8 cellular contexts compared by ENCODE assay signal in genomic region chr1:38009088-38009840, GRCh38. TPM values are rescaled to one million over a fixed set of nuclear protein-coding genes. Genes with fewer than 3 reads are reported as not detected.
A peak's percentile ranks its signal among the peaks of the same experiment; 100 is the strongest.
DNase-seq lines count a peak whose midpoint lies in the region; ATAC-seq and TF ChIP-seq lines count a peak whose summit lies in the region.

No MANE protein-coding gene starts in this region.

- intact Hi-C loops in breast epithelium (cut with DNase I; ENCODE audit: low total_unique reads) (no loop called here), psoas muscle (cut with DNase I) (no loop called here), dorsolateral prefrontal cortex (cut with DNase I) (no loop called here)

- TF ChIP-seq CTCF in breast epithelium (IDR thresholded peaks at IDR 0.05) (no peak), psoas muscle (IDR thresholded peaks at IDR 0.05) (no peak), dorsolateral prefrontal cortex (IDR thresholded peaks at IDR 0.05 in 54 of 56, conservative IDR thresholded peaks at IDR 0.05 in 2 of 56; ENCODE audit: low read depth in 1 of 56, partially characterized antibody in 56 of 56) (no peak)

- no peaks in the 10 kb centered on the region for H3K9me3 ChIP-seq in breast epithelium
- H3K9me3 ChIP-seq in psoas muscle = no peaks in the 10 kb centered on the region

- H3K4me1 ChIP-seq in breast epithelium = peaks cover 3 to 7% of the 10 kb centered on the region in 2 donors
- peaks cover 61% of the 10 kb centered on the region for H3K4me1 ChIP-seq in psoas muscle

- no peak for TF ChIP-seq POLR2A in breast epithelium (IDR thresholded peaks at IDR 0.05)

- DNase-seq in H7 (peak; percentile 41), SIG-M5 treated with dmso at 0.1 percent for 504 hours (lab: John Stamatoyannopoulos, UW; ENCODE audit: unreplicated experiment) (peak; percentile 91), breast epithelium (ENCODE audit: low spot score in 2 of 2) (no peak), psoas muscle (peak; percentile 67 to 88), dorsolateral prefrontal cortex (no peak), RPMI8226 (no peak), NCI-H2029 (lab: John Stamatoyannopoulos, UW) (no peak)

- ATAC-seq in psoas muscle (peak; percentile 39 to 62 (median 53)), GM18873 (IDR thresholded peaks at IDR 0.05; ENCODE audit: low FRiP score, unreplicated experiment) (no peak)

- peak overlapping the region; percentile 59 to 71 for H3K27ac ChIP-seq in breast epithelium
- peak overlapping the region; percentile 98 for H3K27ac ChIP-seq in psoas muscle
- H3K27ac ChIP-seq in dorsolateral prefrontal cortex = peak overlapping the region in 16 of 59 donors; percentile 6 to 63 (median 34)

- H3K4me3 ChIP-seq in H7 (ENCODE audit: insufficient read depth, low read depth, low read length) (no peak overlapping the region), breast epithelium (no peak overlapping the region), psoas muscle (peak overlapping the region; percentile 29), dorsolateral prefrontal cortex (no peak overlapping the region)

- H3K27me3 ChIP-seq in H7 (ENCODE audit: control insufficient read depth, insufficient read depth, low read length) (no peaks in the 10 kb centered on the region), breast epithelium (no peaks in the 10 kb centered on the region), psoas muscle (ENCODE audit: insufficient read depth in 3 of 3, low read length in 2 of 3) (no peaks in the 10 kb centered on the region), dorsolateral prefrontal cortex (peaks cover 0 to 11% (median 0%) of the 10 kb centered on the region in 45 donors)

- H3K36me3 ChIP-seq in H7 (replicated peaks; ENCODE audit: control insufficient read depth, insufficient read depth, low read length) = no peaks in the 10 kb centered on the region
- no peaks in the 10 kb centered on the region for H3K36me3 ChIP-seq in breast epithelium
- peaks cover 0 to 3% of the 10 kb centered on the region in 2 donors for H3K36me3 ChIP-seq in psoas muscle (ENCODE audit: insufficient read depth in 1 of 2, low read depth in 1 of 2)

- WGBS in psoas muscle, 3 donors = 36 to 56% (median 41%) methylated on average over 8 of the region's 8 CpGs

RNA-seq across cellular contexts. Expression of gene UTP11, which starts 3.3 kb away (rescaled TPM):
- total RNA-seq in H7 (2014; rRNA removed; shearing (Covaris generic)) = 70.5 and 87.7 TPM in 2 replicates
- 10 to 100 TPM; 22.6 to 29.2 (median 25.6) TPM for total RNA-seq in breast epithelium
- 100 to 1,000 TPM in 3 of 4 donors, 10 to 100 TPM in 1; 65.2 to 210 (median 131) TPM for total RNA-seq in psoas muscle
- polyA plus RNA-seq in psoas muscle = 100 to 1,000 TPM in 2 of 3 donors, 10 to 100 TPM in 1; 91.7 to 253 (median 163) TPM
- total RNA-seq in dorsolateral prefrontal cortex = 10 to 100 TPM; 13.6 to 33.4 (median 24.4) TPM

RNA-seq across cellular contexts. Expression of gene FHL3, which starts 4.0 kb away (rescaled TPM):
- 51.5 and 54.8 TPM in 2 replicates for total RNA-seq in H7 (2014; rRNA removed; shearing (Covaris generic))
- total RNA-seq in breast epithelium (10 to 100 TPM; 11.8 to 22.6 (median 21.4) TPM), psoas muscle (1,000 to 10,000 TPM in 1 of 4 donors, 100 to 1,000 TPM in 3; 236 to 1,187 (median 448) TPM), dorsolateral prefrontal cortex (10 to 100 TPM in 51 of 120 experiments, 1 to 10 TPM in 69; 5.8 to 18.5 (median 9.6) TPM)
- 100 to 1,000 TPM in 2 of 3 donors, 10 to 100 TPM in 1; 41.6 to 905 (median 582) TPM for polyA plus RNA-seq in psoas muscle

RNA-seq across cellular contexts. Expression of gene SF3A3, which starts 19.4 kb away (rescaled TPM):
- 181 and 196 TPM in 2 replicates for total RNA-seq in H7 (2014; rRNA removed; shearing (Covaris generic))
- total RNA-seq in breast epithelium = 10 to 100 TPM; 51.8 to 61.8 (median 54.4) TPM
- total RNA-seq in psoas muscle = 10 to 100 TPM; 20.0 to 45.4 (median 35.0) TPM
- polyA plus RNA-seq in psoas muscle = 10 to 100 TPM; 13.0 to 35.0 (median 30.0) TPM
- total RNA-seq in dorsolateral prefrontal cortex = 10 to 100 TPM; 30.2 to 67.9 (median 44.5) TPM

RNA-seq across cellular contexts. Expression of gene POU3F1, which starts 37.3 kb away (rescaled TPM):
- total RNA-seq in H7 (2014; rRNA removed; shearing (Covaris generic)) = 2.9 and 4.8 TPM in 2 replicates
- under 1 TPM in 1 of 3 donors, not detected in 2; 0.29 TPM for total RNA-seq in breast epithelium
- total RNA-seq in psoas muscle = under 1 TPM in 3 of 4 donors, not detected in 1; 0.12 to 0.38 (median 0.14) TPM
- polyA plus RNA-seq in psoas muscle = under 1 TPM; 0.04 to 0.21 (median 0.07) TPM
- total RNA-seq in dorsolateral prefrontal cortex = 1 to 10 TPM; 1.6 to 8.4 (median 4.4) TPM

Comparison
In these comparisons a context has a peak if more than half of its experiments do, and no peak if none do; other contexts are left out.
1. DNase-seq: peak in H7 (single experiment), SIG-M5 treated with dmso at 0.1 percent for 504 hours (single experiment) and psoas muscle (2 of 2); none in breast epithelium (0 of 2), dorsolateral prefrontal cortex (0 of 10), RPMI8226 (single experiment) and NCI-H2029 (single experiment).